1 cellular context compared by ENCODE assay signal in the genomic region with DNA sequence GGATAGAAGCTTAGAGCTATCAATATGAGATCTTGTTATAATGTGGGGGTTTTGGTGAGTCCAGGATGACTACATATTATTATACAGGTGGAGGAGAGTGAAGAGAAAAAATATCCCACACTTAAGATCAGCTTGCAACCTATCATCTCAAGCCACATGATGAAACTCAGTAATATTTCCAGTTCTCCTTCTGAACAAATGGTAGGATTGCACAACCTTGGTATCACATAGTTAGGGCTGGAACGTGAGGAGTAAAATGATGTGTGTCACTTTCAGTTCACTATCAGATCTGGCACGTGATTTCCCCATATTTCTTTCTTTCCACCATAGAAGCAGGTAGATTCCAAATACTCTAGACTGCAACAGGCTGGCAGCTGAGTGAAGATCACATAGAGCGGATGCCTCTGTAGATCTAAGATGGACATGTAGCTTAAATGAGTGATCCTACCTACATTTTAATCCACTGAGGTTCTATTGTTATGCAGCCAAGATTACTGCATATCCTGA.
A peak's percentile ranks its signal among the peaks of the same experiment; 100 is the strongest.
TF ChIP-seq lines count a peak whose summit lies in the region.

No MANE protein-coding gene starts in this region.

TF ChIP-seq in HepG2, 621 proteins besides CTCF, POLR2A, EP300 and RAD21:
- TF ChIP-seq, protein P1, sequence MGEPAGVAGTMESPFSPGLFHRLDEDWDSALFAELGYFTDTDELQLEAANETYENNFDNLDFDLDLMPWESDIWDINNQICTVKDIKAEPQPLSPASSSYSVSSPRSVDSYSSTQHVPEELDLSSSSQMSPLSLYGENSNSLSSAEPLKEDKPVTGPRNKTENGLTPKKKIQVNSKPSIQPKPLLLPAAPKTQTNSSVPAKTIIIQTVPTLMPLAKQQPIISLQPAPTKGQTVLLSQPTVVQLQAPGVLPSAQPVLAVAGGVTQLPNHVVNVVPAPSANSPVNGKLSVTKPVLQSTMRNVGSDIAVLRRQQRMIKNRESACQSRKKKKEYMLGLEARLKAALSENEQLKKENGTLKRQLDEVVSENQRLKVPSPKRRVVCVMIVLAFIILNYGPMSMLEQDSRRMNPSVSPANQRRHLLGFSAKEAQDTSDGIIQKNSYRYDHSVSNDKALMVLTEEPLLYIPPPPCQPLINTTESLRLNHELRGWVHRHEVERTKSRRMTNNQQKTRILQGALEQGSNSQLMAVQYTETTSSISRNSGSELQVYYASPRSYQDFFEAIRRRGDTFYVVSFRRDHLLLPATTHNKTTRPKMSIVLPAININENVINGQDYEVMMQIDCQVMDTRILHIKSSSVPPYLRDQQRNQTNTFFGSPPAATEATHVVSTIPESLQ (CRISPR knock-in tag; conservative IDR thresholded peaks at IDR 0.05), result no peak
- peak; percentile 71 for TF ChIP-seq CEBPB (IDR thresholded peaks at IDR 0.05; ENCODE audit: borderline replicate concordance, low read depth, low read length)
